10 cellular contexts compared by ENCODE assay signal in genomic region chr19:38583219-38583984, GRCh38. TPM values are rescaled to one million over a fixed set of nuclear protein-coding genes. Genes with fewer than 3 reads are reported as not detected.
DNase-seq lines count a peak whose midpoint lies in the region; ATAC-seq and TF ChIP-seq lines count a peak whose summit lies in the region.
"Had no signal": no experiment of that assay in that cellular context is flagged by ENCODE, and none has a peak within 500 bp of the region (broad histone marks: within the 10 kb centered on the region; RNA-seq: fewer than 3 reads in every experiment).

No MANE protein-coding gene starts in this region.

- H3K36me3 Mint-ChIP-seq in glutamatergic neuron (ENCODE audit: unreplicated experiment) = no peaks in the 10 kb centered on the region

- peak; percentile 14 for DNase-seq in Ammon's horn (ENCODE audit: low spot score)
- DNase-seq in RPMI8226 = peak; percentile 53
- DNase-seq in SK-N-DZ (ENCODE audit: low spot score) = no peak
- no peak for DNase-seq in cerebellum (ENCODE audit: low spot score)
- no peak for DNase-seq in glutamatergic neuron
- DNase-seq in SW 1271 (lab: John Stamatoyannopoulos, UW) = no peak
- DNase-seq: SHP77 treated with DMSO at 0.1 percent for 48 hours had no signal

- H3K4me1 Mint-ChIP-seq in glutamatergic neuron (ENCODE audit: low read depth, unreplicated experiment) = no peaks in the 10 kb centered on the region
- H3K4me1 Mint-ChIP-seq: brain had no signal

- no peak for TF ChIP-seq CTCF in glutamatergic neuron (IDR thresholded peaks at IDR 0.05; ENCODE audit: partially characterized antibody, unreplicated experiment)

- no peaks in the 10 kb centered on the region for H3K9me3 Mint-ChIP-seq in glutamatergic neuron (ENCODE audit: unreplicated experiment)
- H3K9me3 Mint-ChIP-seq: brain had no signal

- peak; percentile 80 for ATAC-seq in GM18907 (IDR thresholded peaks at IDR 0.05; ENCODE audit: unreplicated experiment)
- peak; percentile 51 for ATAC-seq in HG02943 (IDR thresholded peaks at IDR 0.05; ENCODE audit: low read depth, unreplicated experiment)

- no peaks in the 10 kb centered on the region for H3K27me3 Mint-ChIP-seq in glutamatergic neuron (ENCODE audit: unreplicated experiment)
- H3K27me3 Mint-ChIP-seq: brain had no signal

- no peak overlapping the region for H3K4me3 Mint-ChIP-seq in glutamatergic neuron (ENCODE audit: unreplicated experiment)
- H3K4me3 Mint-ChIP-seq: brain had no signal

- H3K27ac Mint-ChIP-seq in glutamatergic neuron (ENCODE audit: unreplicated experiment) = no peak overlapping the region
- H3K27ac Mint-ChIP-seq: brain had no signal

RNA-seq across cellular contexts. Expression of gene MAP4K1, which starts 34.4 kb away (rescaled TPM):
- polyA plus RNA-seq in SK-N-DZ (2014; cell fraction: cytosol; rRNA removed) = 6.8 and 22.6 TPM in 2 replicates
- polyA plus RNA-seq in SK-N-DZ (2014; cell fraction: nucleus; rRNA removed) = 15.9 and 17.5 TPM in 2 replicates
- 0.27 TPM for total RNA-seq in cerebellum
- 6.3 TPM for total RNA-seq in glutamatergic neuron (ENCODE audit: unreplicated experiment)

RNA-seq across cellular contexts. Expression of gene EIF3K, which starts 35.6 kb away (rescaled TPM):
- polyA plus RNA-seq in SK-N-DZ (2014; cell fraction: cytosol; rRNA removed) = 411 and 544 TPM in 2 replicates
- 281 and 323 TPM in 2 replicates for polyA plus RNA-seq in SK-N-DZ (2014; cell fraction: nucleus; rRNA removed)
- total RNA-seq in cerebellum = 98.1 TPM
- 247 TPM for total RNA-seq in glutamatergic neuron (ENCODE audit: unreplicated experiment)

Comparison
In these comparisons a context has a peak if more than half of its experiments do, and no peak if none do; other contexts are left out.
1. DNase-seq: peak in Ammon's horn (single experiment) and RPMI8226 (single experiment); none in SK-N-DZ (single experiment), cerebellum (single experiment), glutamatergic neuron (single experiment) and SW 1271 (0 of 2).